ENCODE assay signal across 11 cellular contexts in genomic region chr17:35536664-35537160, GRCh38. TPM values are rescaled to one million over a fixed set of nuclear protein-coding genes. Genes with fewer than 3 reads are reported as not detected.
A peak's percentile ranks its signal among the peaks of the same experiment; 100 is the strongest.
DNase-seq lines count a peak whose midpoint lies in the region; ATAC-seq and TF ChIP-seq lines count a peak whose summit lies in the region.
"Had no signal": no experiment of that assay in that cellular context is flagged by ENCODE, and none has a peak within 500 bp of the region (broad histone marks: within the 10 kb centered on the region; RNA-seq: fewer than 3 reads in every experiment).

No MANE protein-coding gene starts in this region.

- H3K4me3 Mint-ChIP-seq in activated T-cell treated with anti-CD3 and anti-CD28 coated beads, Interleukin-2, amount 50 U/mL, for 24 hours = peak overlapping the region; percentile 92
- H3K4me3 Mint-ChIP-seq in activated CD4-positive, alpha-beta T cell treated with anti-CD3 and anti-CD28 coated beads, Interleukin-2, amount 10 ng/mL, durations not matched to agents 24 days and 14 days = peak overlapping the region; percentile 84

- H3K4me1 ChIP-seq in esophagus squamous epithelium (peaks cover 0 to 44% (median 12%) of the 10 kb centered on the region in 3 donors), thymus (ENCODE audit: control insufficient read depth, insufficient read depth, low read length) (peaks cover 12% of the 10 kb centered on the region)

- H3K36me3 ChIP-seq in esophagus squamous epithelium (no peaks in the 10 kb centered on the region), thymus (ENCODE audit: control insufficient read depth, insufficient read depth) (no peaks in the 10 kb centered on the region)
- H3K36me3 ChIP-seq: brain microvascular endothelial cell had no signal

- WGBS in esophagus squamous epithelium, 2 donors = 67 to 69% methylated on average over 8 to 13 of the region's 13 CpGs
- WGBS in thymus = 77% methylated on average over 13 of the region's 13 CpGs

- H3K27me3 ChIP-seq in esophagus squamous epithelium (no peaks in the 10 kb centered on the region), thymus (ENCODE audit: control insufficient read depth, insufficient read depth) (no peaks in the 10 kb centered on the region)
- H3K27me3 ChIP-seq: brain microvascular endothelial cell had no signal

- no peak for TF ChIP-seq CTCF in esophagus squamous epithelium (IDR thresholded peaks at IDR 0.05)

- H3K36me3 Mint-ChIP-seq in activated T-cell treated with anti-CD3 and anti-CD28 coated beads, Interleukin-2, amount 50 U/mL, for 24 hours (ENCODE audit: low read depth) = peaks cover 36% of the 10 kb centered on the region
- H3K36me3 Mint-ChIP-seq in activated CD4-positive, alpha-beta T cell treated with anti-CD3 and anti-CD28 coated beads, Interleukin-2, amount 10 ng/mL, durations not matched to agents 24 days and 14 days (ENCODE audit: low read depth) = peaks cover 26% of the 10 kb centered on the region

- no peak for TF ChIP-seq POLR2A in esophagus squamous epithelium (IDR thresholded peaks at IDR 0.05)

- peaks cover 70% of the 10 kb centered on the region for H3K4me1 Mint-ChIP-seq in activated T-cell treated with anti-CD3 and anti-CD28 coated beads, Interleukin-2, amount 50 U/mL, for 24 hours (ENCODE audit: low read depth)
- H3K4me1 Mint-ChIP-seq in activated CD4-positive, alpha-beta T cell treated with anti-CD3 and anti-CD28 coated beads, Interleukin-2, amount 10 ng/mL, durations not matched to agents 24 days and 14 days = peaks cover 50% of the 10 kb centered on the region

- H3K4me3 ChIP-seq in esophagus squamous epithelium (peak overlapping the region in 3 of 4 donors; percentile 15 to 31 (median 27)), thymus (ENCODE audit: low read length) (no peak overlapping the region)

- intact Hi-C loops in activated CD4-positive, alpha-beta T cell treated with anti-CD3 and anti-CD28 coated beads, Interleukin-2, amount 10 ng/mL, durations not matched to agents 24 days and 14 days (cut with micrococcal nuclease) = loop anchor here (1.0 to 5.0 kb wide), 9 partner anchors 32 to 322 kb away; partner anchors contain the start of genes AP2B1, SLFN11, SLFN13 and TAF15
- intact Hi-C loops in esophagus squamous epithelium (cut with DNase I) (loop anchor here (5.0 to 10.0 kb wide), 2 partner anchors 224 to 362 kb away; no protein-coding TSS in a partner anchor), posterior cingulate gyrus (cut with DNase I) (loop anchor here (5.0 kb wide), 1 partner anchor 364 kb away; no protein-coding TSS in a partner anchor)

- no peaks in the 10 kb centered on the region for H3K27me3 Mint-ChIP-seq in activated T-cell treated with anti-CD3 and anti-CD28 coated beads, Interleukin-2, amount 50 U/mL, for 24 hours
- H3K27me3 Mint-ChIP-seq in activated CD4-positive, alpha-beta T cell treated with anti-CD3 and anti-CD28 coated beads, Interleukin-2, amount 10 ng/mL, durations not matched to agents 24 days and 14 days = no peaks in the 10 kb centered on the region

- H3K27ac ChIP-seq in esophagus squamous epithelium = peak overlapping the region; percentile 30 to 70 (median 56)
- H3K27ac ChIP-seq in thymus (ENCODE audit: low read depth) = peak overlapping the region; percentile 58
- H3K27ac ChIP-seq: brain microvascular endothelial cell, VCaP had no signal

- ATAC-seq in HG03571 (IDR thresholded peaks at IDR 0.05; ENCODE audit: unreplicated experiment) (no peak), GM18873 (IDR thresholded peaks at IDR 0.05; ENCODE audit: low FRiP score, unreplicated experiment) (no peak)

- H3K9me3 ChIP-seq in esophagus squamous epithelium (no peaks in the 10 kb centered on the region), thymus (ENCODE audit: control insufficient read depth) (no peaks in the 10 kb centered on the region)

- peak overlapping the region; percentile 99 for H3K27ac Mint-ChIP-seq in activated T-cell treated with anti-CD3 and anti-CD28 coated beads, Interleukin-2, amount 50 U/mL, for 24 hours
- H3K27ac Mint-ChIP-seq in activated CD4-positive, alpha-beta T cell treated with anti-CD3 and anti-CD28 coated beads, Interleukin-2, amount 10 ng/mL, durations not matched to agents 24 days and 14 days = peak overlapping the region; percentile 99

- peak; percentile 56 for DNase-seq in activated T-cell treated with anti-CD3 and anti-CD28 coated beads, Interleukin-2, amount 50 U/mL, for 24 hours
- no peak for DNase-seq in activated T-cell treated with anti-CD3 and anti-CD28 coated beads, Interleukin-2, amount 50 U/mL, for 1 hour
- DNase-seq in activated CD4-positive, alpha-beta T cell treated with anti-CD3 and anti-CD28 coated beads, Interleukin-2, amount 10 ng/mL, durations not matched to agents 24 days and 14 days = peak; percentile 73
- DNase-seq in esophagus squamous epithelium (lab: John Stamatoyannopoulos, UW) (no peak), posterior cingulate gyrus (no peak)
- DNase-seq: brain microvascular endothelial cell had no signal

- H3K9me3 Mint-ChIP-seq in activated T-cell treated with anti-CD3 and anti-CD28 coated beads, Interleukin-2, amount 50 U/mL, for 24 hours = no peaks in the 10 kb centered on the region
- no peaks in the 10 kb centered on the region for H3K9me3 Mint-ChIP-seq in activated CD4-positive, alpha-beta T cell treated with anti-CD3 and anti-CD28 coated beads, Interleukin-2, amount 10 ng/mL, durations not matched to agents 24 days and 14 days

RNA-seq across cellular contexts. Expression of gene SLFN12L, which starts 0.8 kb away (rescaled TPM):
- total RNA-seq in activated CD4-positive, alpha-beta T cell treated with anti-CD3 and anti-CD28 coated beads, Interleukin-2, amount 10 ng/mL, durations not matched to agents 24 days and 14 days = 43.1 and 44.8 TPM in 2 replicates
- 1 to 10 TPM in 3 of 4 donors, under 1 TPM in 1; 0.50 to 3.4 (median 1.2) TPM for total RNA-seq in esophagus squamous epithelium
- polyA plus RNA-seq in thymus = 1.2 TPM

RNA-seq across cellular contexts. Expression of gene SLFN14, which starts 23.9 kb away (rescaled TPM):
- total RNA-seq in activated CD4-positive, alpha-beta T cell treated with anti-CD3 and anti-CD28 coated beads, Interleukin-2, amount 10 ng/mL, durations not matched to agents 24 days and 14 days = 0.07 TPM in 1 of 2 replicates, not detected in the other
- total RNA-seq in esophagus squamous epithelium = not detected
- 0.02 TPM for polyA plus RNA-seq in thymus
- polyA plus RNA-seq: urinary bladder had no signal

RNA-seq across cellular contexts. Expression of gene PEX12, which starts 41.7 kb away (rescaled TPM):
- 4.5 and 4.8 TPM in 2 replicates for total RNA-seq in activated CD4-positive, alpha-beta T cell treated with anti-CD3 and anti-CD28 coated beads, Interleukin-2, amount 10 ng/mL, durations not matched to agents 24 days and 14 days
- total RNA-seq in esophagus squamous epithelium = 1 to 10 TPM in 3 of 4 donors, under 1 TPM in 1; 0.95 to 4.4 (median 3.6) TPM
- polyA plus RNA-seq in thymus = 4.8 TPM

RNA-seq across cellular contexts. Expression of gene AP2B1, which starts 50.4 kb away (rescaled TPM):
- 164 and 172 TPM in 2 replicates for total RNA-seq in activated CD4-positive, alpha-beta T cell treated with anti-CD3 and anti-CD28 coated beads, Interleukin-2, amount 10 ng/mL, durations not matched to agents 24 days and 14 days
- total RNA-seq in esophagus squamous epithelium = 10 to 100 TPM in 3 of 4 donors, 1 to 10 TPM in 1; 9.7 to 99.4 (median 37.4) TPM
- polyA plus RNA-seq in thymus = 39.1 TPM

Comparison
In these comparisons a context has a peak if more than half of its experiments do, and no peak if none do; other contexts are left out.
1. DNase-seq: peak in activated T-cell treated with anti-CD3 and anti-CD28 coated beads, Interleukin-2, amount 50 U/mL, for 24 hours (single experiment) and activated CD4-positive, alpha-beta T cell treated with anti-CD3 and anti-CD28 coated beads, Interleukin-2, amount 10 ng/mL, durations not matched to agents 24 days and 14 days (single experiment); none in activated T-cell treated with anti-CD3 and anti-CD28 coated beads, Interleukin-2, amount 50 U/mL, for 1 hour (single experiment), esophagus squamous epithelium (single experiment) and posterior cingulate gyrus (0 of 10).